Comparison of ENCODE assay signal across 14 cellular contexts in the genomic region with DNA sequence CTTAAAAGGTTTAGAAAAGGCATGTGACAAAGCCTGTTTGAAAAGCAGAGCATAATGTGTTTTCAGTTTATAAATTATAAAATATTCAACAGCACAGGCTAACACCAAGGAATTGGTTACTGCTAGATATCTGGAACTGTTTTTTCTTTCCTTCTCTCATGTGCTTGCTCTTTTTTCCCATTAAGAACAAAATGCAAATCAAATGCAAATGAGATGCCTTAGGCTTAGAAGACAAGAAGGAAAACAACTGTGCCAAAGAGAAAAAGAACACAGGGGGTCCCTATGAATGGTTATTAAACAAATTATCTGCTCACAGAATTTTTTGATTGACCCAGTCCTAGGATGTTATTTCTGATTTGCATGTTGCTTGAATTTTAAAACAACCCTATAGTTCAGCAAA.
DNase-seq lines count a peak whose midpoint lies in the region; ATAC-seq and TF ChIP-seq lines count a peak whose summit lies in the region.
"Had no signal": no experiment of that assay in that cellular context is flagged by ENCODE, and none has a peak within 500 bp of the region (broad histone marks: within the 10 kb centered on the region; RNA-seq: fewer than 3 reads in every experiment).

No MANE protein-coding gene starts in this region.

- no peaks in the 10 kb centered on the region for H3F3A ChIP-seq in GM23338 (replicated peaks; ENCODE audit: low read depth)

- no peak overlapping the region for H2AFZ ChIP-seq in GM23338

- H3K79me2 ChIP-seq in GM23338 (replicated peaks; ENCODE audit: insufficient read depth) = no peaks in the 10 kb centered on the region

- peaks cover 28% of the 10 kb centered on the region for H3K4me1 Mint-ChIP-seq in GM23338
- peaks cover 34% of the 10 kb centered on the region for H3K4me1 Mint-ChIP-seq in WTC11
- H3K4me1 Mint-ChIP-seq: B cell; CD4-positive, alpha-beta memory T cell had no signal

- H3K9me3 Mint-ChIP-seq in GM23338 = no peaks in the 10 kb centered on the region
- no peaks in the 10 kb centered on the region for H3K9me3 Mint-ChIP-seq in WTC11

- POLR2A ChIA-PET in WTC11 (lab: Charles Lee) = no interaction called here

- no peaks in the 10 kb centered on the region for H4K20me1 ChIP-seq in GM23338 (replicated peaks; ENCODE audit: insufficient read depth)

- 0 out of 3 replicates have a peak overlapping the region, but pooled peaks have one; percentile 17 for H3K4me3 Mint-ChIP-seq in GM23338
- no peak overlapping the region for H3K4me3 Mint-ChIP-seq in WTC11
- H3K4me3 Mint-ChIP-seq: B cell; CD4-positive, alpha-beta memory T cell had no signal

- no peak overlapping the region for H3K27ac ChIP-seq in GM23338 (ENCODE audit: low read depth)
- no peak overlapping the region for H3K27ac ChIP-seq in effector memory CD4-positive, alpha-beta T cell (ENCODE audit: insufficient read depth, low read length, poor library complexity, severe bottlenecking)

- peaks cover 2% of the 10 kb centered on the region for H3K27me3 Mint-ChIP-seq in GM23338 (ENCODE audit: insufficient read depth, low read depth, poor library complexity)
- H3K27me3 Mint-ChIP-seq in WTC11 (ENCODE audit: low read depth) = peaks cover 5% of the 10 kb centered on the region

- H3K4me3 ChIP-seq in GM23338 = no peak overlapping the region
- H3K4me3 ChIP-seq in effector memory CD4-positive, alpha-beta T cell (ENCODE audit: insufficient read depth, low read depth, low read length, poor library complexity, severe bottlenecking) = no peak overlapping the region

- H3K4me1 ChIP-seq in GM23338 (ENCODE audit: insufficient read depth) = peaks cover 23% of the 10 kb centered on the region
- no peaks in the 10 kb centered on the region for H3K4me1 ChIP-seq in effector memory CD4-positive, alpha-beta T cell (ENCODE audit: control insufficient read depth, insufficient read depth, low read length, poor library complexity, severe bottlenecking)

- peaks cover 6% of the 10 kb centered on the region for H3K27me3 ChIP-seq in GM23338 (ENCODE audit: insufficient read depth)
- H3K27me3 ChIP-seq in effector memory CD4-positive, alpha-beta T cell (replicated peaks; ENCODE audit: control insufficient read depth, insufficient read depth, low read length, poor library complexity, severe bottlenecking) = no peaks in the 10 kb centered on the region

- peak overlapping the region; percentile 52; the same call in 1 of the 2 replicates for H3K27ac Mint-ChIP-seq in GM23338
- peak overlapping the region; percentile 48; the same call in 1 of the 2 replicates for H3K27ac Mint-ChIP-seq in WTC11
- H3K27ac Mint-ChIP-seq: B cell; CD4-positive, alpha-beta memory T cell had no signal

- no peaks in the 10 kb centered on the region for H3K9me3 ChIP-seq in effector memory CD4-positive, alpha-beta T cell (ENCODE audit: control insufficient read depth, low read length)

- TF ChIP-seq CTCF in GM23338 (conservative IDR thresholded peaks at IDR 0.05; ENCODE audit: low read depth in 2 of 2) (no peak), WTC11 (IDR thresholded peaks at IDR 0.05) (no peak)

- H3K36me3 Mint-ChIP-seq in GM23338 (ENCODE audit: low read depth) (no peaks in the 10 kb centered on the region), WTC11 (no peaks in the 10 kb centered on the region)
- H3K36me3 Mint-ChIP-seq: CD4-positive, alpha-beta memory T cell had no signal

- ATAC-seq in GM23338 (no peak), WTC11 (peak; percentile 43), GM21529 (IDR thresholded peaks at IDR 0.05; ENCODE audit: unreplicated experiment) (no peak), GM19351 (IDR thresholded peaks at IDR 0.05; ENCODE audit: unreplicated experiment) (no peak)
- ATAC-seq: HepG2 had no signal

- no peaks in the 10 kb centered on the region for H3K36me3 ChIP-seq in GM23338 (ENCODE audit: insufficient read depth)
- no peaks in the 10 kb centered on the region for H3K36me3 ChIP-seq in effector memory CD4-positive, alpha-beta T cell (ENCODE audit: control insufficient read depth, insufficient read depth, low read length)

- DNase-seq in GM23338 (ENCODE audit: low spot score) (peak; percentile 28), NCI-H1048 (lab: John Stamatoyannopoulos, UW) (peak; percentile 97), WTC11 (ENCODE audit: low spot score) (no peak), medulla oblongata (ENCODE audit: extremely low spot score) (peak; percentile 10), T-helper 2 cell (no peak)
- no peak for DNase-seq in effector memory CD4-positive, alpha-beta T cell
- DNase-seq: C1 segment of cervical spinal cord; CD4-positive, alpha-beta memory T cell; DMS79 treated with DMSO at 0.1 percent for 48 hours; EL had no signal

- peak overlapping the region; percentile 46 for H3K4me2 ChIP-seq in GM23338

- no peaks in the 10 kb centered on the region for H3K9me2 ChIP-seq in GM23338 (ENCODE audit: insufficient read depth)

- CTCF ChIA-PET in WTC11 (lab: Charles Lee) = interaction anchor here (1.0 to 1.5 kb wide), 2 partner anchors 13 to 152 kb away, joined by 3 to 5 read pairs; no protein-coding TSS in a partner anchor

TF ChIP-seq in GM23338, 12 proteins besides CTCF, POLR2A, EP300 and RAD21:
- TF ChIP-seq, protein P1, sequence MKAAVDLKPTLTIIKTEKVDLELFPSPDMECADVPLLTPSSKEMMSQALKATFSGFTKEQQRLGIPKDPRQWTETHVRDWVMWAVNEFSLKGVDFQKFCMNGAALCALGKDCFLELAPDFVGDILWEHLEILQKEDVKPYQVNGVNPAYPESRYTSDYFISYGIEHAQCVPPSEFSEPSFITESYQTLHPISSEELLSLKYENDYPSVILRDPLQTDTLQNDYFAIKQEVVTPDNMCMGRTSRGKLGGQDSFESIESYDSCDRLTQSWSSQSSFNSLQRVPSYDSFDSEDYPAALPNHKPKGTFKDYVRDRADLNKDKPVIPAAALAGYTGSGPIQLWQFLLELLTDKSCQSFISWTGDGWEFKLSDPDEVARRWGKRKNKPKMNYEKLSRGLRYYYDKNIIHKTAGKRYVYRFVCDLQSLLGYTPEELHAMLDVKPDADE (IDR thresholded peaks at IDR 0.05) = no peak
- TF ChIP-seq ZNF331 (CRISPR knock-in tag; IDR thresholded peaks at IDR 0.05; ENCODE audit: low read depth) (no peak), CREB1 (CRISPR knock-in tag; IDR thresholded peaks at IDR 0.05; ENCODE audit: low read depth) (no peak)

TF ChIP-seq in WTC11, 78 proteins besides CTCF, POLR2A, EP300 and RAD21 (continues in another document):
- TF ChIP-seq, protein P2, sequence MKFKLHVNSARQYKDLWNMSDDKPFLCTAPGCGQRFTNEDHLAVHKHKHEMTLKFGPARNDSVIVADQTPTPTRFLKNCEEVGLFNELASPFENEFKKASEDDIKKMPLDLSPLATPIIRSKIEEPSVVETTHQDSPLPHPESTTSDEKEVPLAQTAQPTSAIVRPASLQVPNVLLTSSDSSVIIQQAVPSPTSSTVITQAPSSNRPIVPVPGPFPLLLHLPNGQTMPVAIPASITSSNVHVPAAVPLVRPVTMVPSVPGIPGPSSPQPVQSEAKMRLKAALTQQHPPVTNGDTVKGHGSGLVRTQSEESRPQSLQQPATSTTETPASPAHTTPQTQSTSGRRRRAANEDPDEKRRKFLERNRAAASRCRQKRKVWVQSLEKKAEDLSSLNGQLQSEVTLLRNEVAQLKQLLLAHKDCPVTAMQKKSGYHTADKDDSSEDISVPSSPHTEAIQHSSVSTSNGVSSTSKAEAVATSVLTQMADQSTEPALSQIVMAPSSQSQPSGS (CRISPR knock-in tag; IDR thresholded peaks at IDR 0.05; ENCODE audit: borderline replicate concordance, low read depth) = no peak
- TF ChIP-seq, protein P3, sequence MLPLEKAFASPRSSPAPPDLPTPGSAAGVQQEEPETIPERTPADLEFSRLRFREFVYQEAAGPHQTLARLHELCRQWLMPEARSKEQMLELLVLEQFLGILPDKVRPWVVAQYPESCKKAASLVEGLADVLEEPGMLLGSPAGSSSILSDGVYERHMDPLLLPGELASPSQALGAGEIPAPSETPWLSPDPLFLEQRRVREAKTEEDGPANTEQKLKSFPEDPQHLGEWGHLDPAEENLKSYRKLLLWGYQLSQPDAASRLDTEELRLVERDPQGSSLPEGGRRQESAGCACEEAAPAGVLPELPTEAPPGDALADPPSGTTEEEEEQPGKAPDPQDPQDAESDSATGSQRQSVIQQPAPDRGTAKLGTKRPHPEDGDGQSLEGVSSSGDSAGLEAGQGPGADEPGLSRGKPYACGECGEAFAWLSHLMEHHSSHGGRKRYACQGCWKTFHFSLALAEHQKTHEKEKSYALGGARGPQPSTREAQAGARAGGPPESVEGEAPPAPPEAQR (CRISPR knock-in tag; IDR thresholded peaks at IDR 0.05) = no peak
- TF ChIP-seq, protein P4, sequence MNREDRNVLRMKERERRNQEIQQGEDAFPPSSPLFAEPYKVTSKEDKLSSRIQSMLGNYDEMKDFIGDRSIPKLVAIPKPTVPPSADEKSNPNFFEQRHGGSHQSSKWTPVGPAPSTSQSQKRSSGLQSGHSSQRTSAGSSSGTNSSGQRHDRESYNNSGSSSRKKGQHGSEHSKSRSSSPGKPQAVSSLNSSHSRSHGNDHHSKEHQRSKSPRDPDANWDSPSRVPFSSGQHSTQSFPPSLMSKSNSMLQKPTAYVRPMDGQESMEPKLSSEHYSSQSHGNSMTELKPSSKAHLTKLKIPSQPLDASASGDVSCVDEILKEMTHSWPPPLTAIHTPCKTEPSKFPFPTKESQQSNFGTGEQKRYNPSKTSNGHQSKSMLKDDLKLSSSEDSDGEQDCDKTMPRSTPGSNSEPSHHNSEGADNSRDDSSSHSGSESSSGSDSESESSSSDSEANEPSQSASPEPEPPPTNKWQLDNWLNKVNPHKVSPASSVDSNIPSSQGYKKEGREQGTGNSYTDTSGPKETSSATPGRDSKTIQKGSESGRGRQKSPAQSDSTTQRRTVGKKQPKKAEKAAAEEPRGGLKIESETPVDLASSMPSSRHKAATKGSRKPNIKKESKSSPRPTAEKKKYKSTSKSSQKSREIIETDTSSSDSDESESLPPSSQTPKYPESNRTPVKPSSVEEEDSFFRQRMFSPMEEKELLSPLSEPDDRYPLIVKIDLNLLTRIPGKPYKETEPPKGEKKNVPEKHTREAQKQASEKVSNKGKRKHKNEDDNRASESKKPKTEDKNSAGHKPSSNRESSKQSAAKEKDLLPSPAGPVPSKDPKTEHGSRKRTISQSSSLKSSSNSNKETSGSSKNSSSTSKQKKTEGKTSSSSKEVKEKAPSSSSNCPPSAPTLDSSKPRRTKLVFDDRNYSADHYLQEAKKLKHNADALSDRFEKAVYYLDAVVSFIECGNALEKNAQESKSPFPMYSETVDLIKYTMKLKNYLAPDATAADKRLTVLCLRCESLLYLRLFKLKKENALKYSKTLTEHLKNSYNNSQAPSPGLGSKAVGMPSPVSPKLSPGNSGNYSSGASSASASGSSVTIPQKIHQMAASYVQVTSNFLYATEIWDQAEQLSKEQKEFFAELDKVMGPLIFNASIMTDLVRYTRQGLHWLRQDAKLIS (CRISPR knock-in tag; IDR thresholded peaks at IDR 0.05; ENCODE audit: borderline replicate concordance) = no peak
- no peak for TF ChIP-seq OVOL2 (CRISPR knock-in tag; IDR thresholded peaks at IDR 0.05; ENCODE audit: borderline replicate concordance)
- no peak for TF ChIP-seq GABPB1 (CRISPR knock-in tag; IDR thresholded peaks at IDR 0.05)

Comparison
In these comparisons a context has a peak if more than half of its experiments do, and no peak if none do; other contexts are left out.
1. DNase-seq: peak in GM23338 (single experiment), NCI-H1048 (single experiment) and medulla oblongata (single experiment); none in WTC11 (single experiment), T-helper 2 cell (0 of 5) and effector memory CD4-positive, alpha-beta T cell (0 of 3).